1 cellular context compared by ENCODE assay signal in the genomic region with DNA sequence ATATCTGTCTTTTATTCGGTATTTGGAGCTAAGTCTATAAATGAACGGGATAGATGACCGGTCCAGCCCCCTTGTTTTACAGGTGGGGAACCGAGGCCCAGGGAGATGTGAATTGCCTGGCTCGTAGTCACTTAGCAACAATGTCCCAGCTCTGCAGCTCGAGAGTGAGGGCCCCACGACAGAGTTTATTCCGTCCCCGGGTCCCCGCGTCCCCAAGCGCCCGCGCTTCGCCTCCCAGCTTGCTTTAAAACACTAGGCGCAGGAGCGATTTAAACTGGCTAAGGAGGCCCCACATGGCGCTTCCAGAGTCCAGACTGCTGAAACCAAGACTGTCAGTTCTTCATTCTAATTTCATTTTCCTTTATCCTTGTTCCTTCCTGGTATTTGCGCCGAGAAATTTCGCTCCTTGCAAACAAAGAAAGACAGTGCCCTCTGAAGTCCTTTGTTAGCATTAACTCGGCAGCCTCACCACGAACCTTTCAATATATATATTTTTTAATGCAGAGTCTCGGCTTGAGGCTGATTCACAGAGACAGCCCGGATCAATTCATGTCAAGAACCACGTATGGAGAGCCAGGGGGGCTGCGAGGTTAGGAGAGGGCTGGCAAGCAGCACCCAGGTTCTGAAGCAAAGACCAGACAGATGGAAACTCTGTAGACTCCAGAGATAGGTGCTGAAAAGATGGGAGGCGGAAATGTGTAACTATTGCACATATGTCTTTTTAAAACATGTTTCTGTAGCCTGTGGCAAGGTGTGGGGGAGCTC.
TF ChIP-seq lines count a peak whose summit lies in the region.

No MANE protein-coding gene starts in this region.

TF ChIP-seq in GM12878, 131 proteins besides CTCF, POLR2A, EP300 and RAD21 (continued from another document):
- TF ChIP-seq, protein P1, sequence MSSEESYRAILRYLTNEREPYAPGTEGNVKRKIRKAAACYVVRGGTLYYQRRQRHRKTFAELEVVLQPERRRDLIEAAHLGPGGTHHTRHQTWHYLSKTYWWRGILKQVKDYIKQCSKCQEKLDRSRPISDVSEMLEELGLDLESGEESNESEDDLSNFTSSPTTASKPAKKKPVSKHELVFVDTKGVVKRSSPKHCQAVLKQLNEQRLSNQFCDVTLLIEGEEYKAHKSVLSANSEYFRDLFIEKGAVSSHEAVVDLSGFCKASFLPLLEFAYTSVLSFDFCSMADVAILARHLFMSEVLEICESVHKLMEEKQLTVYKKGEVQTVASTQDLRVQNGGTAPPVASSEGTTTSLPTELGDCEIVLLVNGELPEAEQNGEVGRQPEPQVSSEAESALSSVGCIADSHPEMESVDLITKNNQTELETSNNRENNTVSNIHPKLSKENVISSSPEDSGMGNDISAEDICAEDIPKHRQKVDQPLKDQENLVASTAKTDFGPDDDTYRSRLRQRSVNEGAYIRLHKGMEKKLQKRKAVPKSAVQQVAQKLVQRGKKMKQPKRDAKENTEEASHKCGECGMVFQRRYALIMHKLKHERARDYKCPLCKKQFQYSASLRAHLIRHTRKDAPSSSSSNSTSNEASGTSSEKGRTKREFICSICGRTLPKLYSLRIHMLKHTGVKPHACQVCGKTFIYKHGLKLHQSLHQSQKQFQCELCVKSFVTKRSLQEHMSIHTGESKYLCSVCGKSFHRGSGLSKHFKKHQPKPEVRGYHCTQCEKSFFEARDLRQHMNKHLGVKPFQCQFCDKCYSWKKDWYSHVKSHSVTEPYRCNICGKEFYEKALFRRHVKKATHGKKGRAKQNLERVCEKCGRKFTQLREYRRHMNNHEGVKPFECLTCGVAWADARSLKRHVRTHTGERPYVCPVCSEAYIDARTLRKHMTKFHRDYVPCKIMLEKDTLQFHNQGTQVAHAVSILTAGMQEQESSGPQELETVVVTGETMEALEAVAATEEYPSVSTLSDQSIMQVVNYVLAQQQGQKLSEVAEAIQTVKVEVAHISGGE (CRISPR knock-in tag; IDR thresholded peaks at IDR 0.05), result no peak
- TF ChIP-seq CHD1 (IDR thresholded peaks at IDR 0.05; ENCODE audit: low read depth, low read length) (no peak), EZH2 (IDR thresholded peaks at IDR 0.05; ENCODE audit: borderline replicate concordance, control insufficient read depth, low read depth, low read length) (no peak), JUNB (IDR thresholded peaks at IDR 0.05) (no peak), RAD51 (IDR thresholded peaks at IDR 0.05) (no peak), MEF2A (IDR thresholded peaks at IDR 0.05; ENCODE audit: insufficient read depth, low read depth, low read length) (0 out of 2 replicates have a peak, but pooled peaks have one; percentile 19), NR2C1 (IDR thresholded peaks at IDR 0.05) (no peak), RUNX3 (IDR thresholded peaks at IDR 0.05; ENCODE audit: low read length) (peak; percentile 29; the same call in 1 of the 2 replicates), FOXM1 (IDR thresholded peaks at IDR 0.05; ENCODE audit: low read depth, low read length) (peak; percentile 26; the same call in 1 of the 2 replicates), TCF3 (IDR thresholded peaks at IDR 0.05; ENCODE audit: borderline replicate concordance, insufficient read depth, low read depth, low read length) (no peak), ZNF207 (IDR thresholded peaks at IDR 0.05; ENCODE audit: borderline replicate concordance) (no peak), ZZZ3 (IDR thresholded peaks at IDR 0.05; ENCODE audit: control insufficient read depth, insufficient read length, low read depth) (no peak), BMI1 (IDR thresholded peaks at IDR 0.05; ENCODE audit: borderline replicate concordance) (no peak), TCF12 (IDR thresholded peaks at IDR 0.05; ENCODE audit: low read depth, low read length) (no peak), NR2F1 (conservative IDR thresholded peaks at IDR 0.05) (no peak), WRNIP1 (IDR thresholded peaks at IDR 0.05; ENCODE audit: borderline replicate concordance, low read depth, low read length) (no peak), LARP7 (IDR thresholded peaks at IDR 0.05) (no peak), FOS (IDR thresholded peaks at IDR 0.05; ENCODE audit: borderline replicate concordance, extremely low read depth, insufficient read length) (no peak), CEBPB (IDR thresholded peaks at IDR 0.05; ENCODE audit: borderline replicate concordance in 1 of 2, low read depth in 2 of 2, low read length in 2 of 2) (no peak)
- TF ChIP-seq, protein P2, sequence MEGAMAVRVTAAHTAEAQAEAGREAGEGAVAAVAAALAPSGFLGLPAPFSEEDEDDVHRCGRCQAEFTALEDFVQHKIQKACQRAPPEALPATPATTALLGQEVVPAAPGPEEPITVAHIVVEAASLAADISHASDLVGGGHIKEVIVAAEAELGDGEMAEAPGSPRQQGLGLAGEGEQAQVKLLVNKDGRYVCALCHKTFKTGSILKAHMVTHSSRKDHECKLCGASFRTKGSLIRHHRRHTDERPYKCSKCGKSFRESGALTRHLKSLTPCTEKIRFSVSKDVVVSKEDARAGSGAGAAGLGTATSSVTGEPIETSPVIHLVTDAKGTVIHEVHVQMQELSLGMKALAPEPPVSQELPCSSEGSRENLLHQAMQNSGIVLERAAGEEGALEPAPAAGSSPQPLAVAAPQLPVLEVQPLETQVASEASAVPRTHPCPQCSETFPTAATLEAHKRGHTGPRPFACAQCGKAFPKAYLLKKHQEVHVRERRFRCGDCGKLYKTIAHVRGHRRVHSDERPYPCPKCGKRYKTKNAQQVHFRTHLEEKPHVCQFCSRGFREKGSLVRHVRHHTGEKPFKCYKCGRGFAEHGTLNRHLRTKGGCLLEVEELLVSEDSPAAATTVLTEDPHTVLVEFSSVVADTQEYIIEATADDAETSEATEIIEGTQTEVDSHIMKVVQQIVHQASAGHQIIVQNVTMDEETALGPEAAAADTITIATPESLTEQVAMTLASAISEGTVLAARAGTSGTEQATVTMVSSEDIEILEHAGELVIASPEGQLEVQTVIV (IDR thresholded peaks at IDR 0.05; ENCODE audit: borderline replicate concordance, partially characterized antibody), result no peak
- TF ChIP-seq, protein P3, sequence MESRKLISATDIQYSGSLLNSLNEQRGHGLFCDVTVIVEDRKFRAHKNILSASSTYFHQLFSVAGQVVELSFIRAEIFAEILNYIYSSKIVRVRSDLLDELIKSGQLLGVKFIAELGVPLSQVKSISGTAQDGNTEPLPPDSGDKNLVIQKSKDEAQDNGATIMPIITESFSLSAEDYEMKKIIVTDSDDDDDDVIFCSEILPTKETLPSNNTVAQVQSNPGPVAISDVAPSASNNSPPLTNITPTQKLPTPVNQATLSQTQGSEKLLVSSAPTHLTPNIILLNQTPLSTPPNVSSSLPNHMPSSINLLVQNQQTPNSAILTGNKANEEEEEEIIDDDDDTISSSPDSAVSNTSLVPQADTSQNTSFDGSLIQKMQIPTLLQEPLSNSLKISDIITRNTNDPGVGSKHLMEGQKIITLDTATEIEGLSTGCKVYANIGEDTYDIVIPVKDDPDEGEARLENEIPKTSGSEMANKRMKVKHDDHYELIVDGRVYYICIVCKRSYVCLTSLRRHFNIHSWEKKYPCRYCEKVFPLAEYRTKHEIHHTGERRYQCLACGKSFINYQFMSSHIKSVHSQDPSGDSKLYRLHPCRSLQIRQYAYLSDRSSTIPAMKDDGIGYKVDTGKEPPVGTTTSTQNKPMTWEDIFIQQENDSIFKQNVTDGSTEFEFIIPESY (IDR thresholded peaks at IDR 0.05), result no peak
- TF ChIP-seq, protein P4, sequence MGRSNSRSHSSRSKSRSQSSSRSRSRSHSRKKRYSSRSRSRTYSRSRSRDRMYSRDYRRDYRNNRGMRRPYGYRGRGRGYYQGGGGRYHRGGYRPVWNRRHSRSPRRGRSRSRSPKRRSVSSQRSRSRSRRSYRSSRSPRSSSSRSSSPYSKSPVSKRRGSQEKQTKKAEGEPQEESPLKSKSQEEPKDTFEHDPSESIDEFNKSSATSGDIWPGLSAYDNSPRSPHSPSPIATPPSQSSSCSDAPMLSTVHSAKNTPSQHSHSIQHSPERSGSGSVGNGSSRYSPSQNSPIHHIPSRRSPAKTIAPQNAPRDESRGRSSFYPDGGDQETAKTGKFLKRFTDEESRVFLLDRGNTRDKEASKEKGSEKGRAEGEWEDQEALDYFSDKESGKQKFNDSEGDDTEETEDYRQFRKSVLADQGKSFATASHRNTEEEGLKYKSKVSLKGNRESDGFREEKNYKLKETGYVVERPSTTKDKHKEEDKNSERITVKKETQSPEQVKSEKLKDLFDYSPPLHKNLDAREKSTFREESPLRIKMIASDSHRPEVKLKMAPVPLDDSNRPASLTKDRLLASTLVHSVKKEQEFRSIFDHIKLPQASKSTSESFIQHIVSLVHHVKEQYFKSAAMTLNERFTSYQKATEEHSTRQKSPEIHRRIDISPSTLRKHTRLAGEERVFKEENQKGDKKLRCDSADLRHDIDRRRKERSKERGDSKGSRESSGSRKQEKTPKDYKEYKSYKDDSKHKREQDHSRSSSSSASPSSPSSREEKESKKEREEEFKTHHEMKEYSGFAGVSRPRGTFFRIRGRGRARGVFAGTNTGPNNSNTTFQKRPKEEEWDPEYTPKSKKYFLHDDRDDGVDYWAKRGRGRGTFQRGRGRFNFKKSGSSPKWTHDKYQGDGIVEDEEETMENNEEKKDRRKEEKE (IDR thresholded peaks at IDR 0.05), result no peak
- TF ChIP-seq, protein P5, sequence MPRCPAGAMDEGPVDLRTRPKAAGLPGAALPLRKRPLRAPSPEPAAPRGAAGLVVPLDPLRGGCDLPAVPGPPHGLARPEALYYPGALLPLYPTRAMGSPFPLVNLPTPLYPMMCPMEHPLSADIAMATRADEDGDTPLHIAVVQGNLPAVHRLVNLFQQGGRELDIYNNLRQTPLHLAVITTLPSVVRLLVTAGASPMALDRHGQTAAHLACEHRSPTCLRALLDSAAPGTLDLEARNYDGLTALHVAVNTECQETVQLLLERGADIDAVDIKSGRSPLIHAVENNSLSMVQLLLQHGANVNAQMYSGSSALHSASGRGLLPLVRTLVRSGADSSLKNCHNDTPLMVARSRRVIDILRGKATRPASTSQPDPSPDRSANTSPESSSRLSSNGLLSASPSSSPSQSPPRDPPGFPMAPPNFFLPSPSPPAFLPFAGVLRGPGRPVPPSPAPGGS (IDR thresholded peaks at IDR 0.05; ENCODE audit: borderline replicate concordance, insufficient read depth, low read depth, low read length, poor library complexity, severe bottlenecking), result no peak
- TF ChIP-seq, protein P6, sequence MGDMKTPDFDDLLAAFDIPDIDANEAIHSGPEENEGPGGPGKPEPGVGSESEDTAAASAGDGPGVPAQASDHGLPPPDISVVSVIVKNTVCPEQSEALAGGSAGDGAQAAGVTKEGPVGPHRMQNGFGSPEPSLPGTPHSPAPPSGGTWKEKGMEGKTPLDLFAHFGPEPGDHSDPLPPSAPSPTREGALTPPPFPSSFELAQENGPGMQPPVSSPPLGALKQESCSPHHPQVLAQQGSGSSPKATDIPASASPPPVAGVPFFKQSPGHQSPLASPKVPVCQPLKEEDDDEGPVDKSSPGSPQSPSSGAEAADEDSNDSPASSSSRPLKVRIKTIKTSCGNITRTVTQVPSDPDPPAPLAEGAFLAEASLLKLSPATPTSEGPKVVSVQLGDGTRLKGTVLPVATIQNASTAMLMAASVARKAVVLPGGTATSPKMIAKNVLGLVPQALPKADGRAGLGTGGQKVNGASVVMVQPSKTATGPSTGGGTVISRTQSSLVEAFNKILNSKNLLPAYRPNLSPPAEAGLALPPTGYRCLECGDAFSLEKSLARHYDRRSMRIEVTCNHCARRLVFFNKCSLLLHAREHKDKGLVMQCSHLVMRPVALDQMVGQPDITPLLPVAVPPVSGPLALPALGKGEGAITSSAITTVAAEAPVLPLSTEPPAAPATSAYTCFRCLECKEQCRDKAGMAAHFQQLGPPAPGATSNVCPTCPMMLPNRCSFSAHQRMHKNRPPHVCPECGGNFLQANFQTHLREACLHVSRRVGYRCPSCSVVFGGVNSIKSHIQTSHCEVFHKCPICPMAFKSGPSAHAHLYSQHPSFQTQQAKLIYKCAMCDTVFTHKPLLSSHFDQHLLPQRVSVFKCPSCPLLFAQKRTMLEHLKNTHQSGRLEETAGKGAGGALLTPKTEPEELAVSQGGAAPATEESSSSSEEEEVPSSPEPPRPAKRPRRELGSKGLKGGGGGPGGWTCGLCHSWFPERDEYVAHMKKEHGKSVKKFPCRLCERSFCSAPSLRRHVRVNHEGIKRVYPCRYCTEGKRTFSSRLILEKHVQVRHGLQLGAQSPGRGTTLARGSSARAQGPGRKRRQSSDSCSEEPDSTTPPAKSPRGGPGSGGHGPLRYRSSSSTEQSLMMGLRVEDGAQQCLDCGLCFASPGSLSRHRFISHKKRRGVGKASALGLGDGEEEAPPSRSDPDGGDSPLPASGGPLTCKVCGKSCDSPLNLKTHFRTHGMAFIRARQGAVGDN (IDR thresholded peaks at IDR 0.05), result no peak
- TF ChIP-seq, protein P7, sequence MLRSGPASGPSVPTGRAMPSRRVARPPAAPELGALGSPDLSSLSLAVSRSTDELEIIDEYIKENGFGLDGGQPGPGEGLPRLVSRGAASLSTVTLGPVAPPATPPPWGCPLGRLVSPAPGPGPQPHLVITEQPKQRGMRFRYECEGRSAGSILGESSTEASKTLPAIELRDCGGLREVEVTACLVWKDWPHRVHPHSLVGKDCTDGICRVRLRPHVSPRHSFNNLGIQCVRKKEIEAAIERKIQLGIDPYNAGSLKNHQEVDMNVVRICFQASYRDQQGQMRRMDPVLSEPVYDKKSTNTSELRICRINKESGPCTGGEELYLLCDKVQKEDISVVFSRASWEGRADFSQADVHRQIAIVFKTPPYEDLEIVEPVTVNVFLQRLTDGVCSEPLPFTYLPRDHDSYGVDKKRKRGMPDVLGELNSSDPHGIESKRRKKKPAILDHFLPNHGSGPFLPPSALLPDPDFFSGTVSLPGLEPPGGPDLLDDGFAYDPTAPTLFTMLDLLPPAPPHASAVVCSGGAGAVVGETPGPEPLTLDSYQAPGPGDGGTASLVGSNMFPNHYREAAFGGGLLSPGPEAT (IDR thresholded peaks at IDR 0.05; ENCODE audit: low read depth), result peak; percentile 65; the same call in 1 of the 2 replicates
- TF ChIP-seq, protein P8, sequence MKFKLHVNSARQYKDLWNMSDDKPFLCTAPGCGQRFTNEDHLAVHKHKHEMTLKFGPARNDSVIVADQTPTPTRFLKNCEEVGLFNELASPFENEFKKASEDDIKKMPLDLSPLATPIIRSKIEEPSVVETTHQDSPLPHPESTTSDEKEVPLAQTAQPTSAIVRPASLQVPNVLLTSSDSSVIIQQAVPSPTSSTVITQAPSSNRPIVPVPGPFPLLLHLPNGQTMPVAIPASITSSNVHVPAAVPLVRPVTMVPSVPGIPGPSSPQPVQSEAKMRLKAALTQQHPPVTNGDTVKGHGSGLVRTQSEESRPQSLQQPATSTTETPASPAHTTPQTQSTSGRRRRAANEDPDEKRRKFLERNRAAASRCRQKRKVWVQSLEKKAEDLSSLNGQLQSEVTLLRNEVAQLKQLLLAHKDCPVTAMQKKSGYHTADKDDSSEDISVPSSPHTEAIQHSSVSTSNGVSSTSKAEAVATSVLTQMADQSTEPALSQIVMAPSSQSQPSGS (IDR thresholded peaks at IDR 0.05; ENCODE audit: low read length), result no peak
- TF ChIP-seq, protein P9, sequence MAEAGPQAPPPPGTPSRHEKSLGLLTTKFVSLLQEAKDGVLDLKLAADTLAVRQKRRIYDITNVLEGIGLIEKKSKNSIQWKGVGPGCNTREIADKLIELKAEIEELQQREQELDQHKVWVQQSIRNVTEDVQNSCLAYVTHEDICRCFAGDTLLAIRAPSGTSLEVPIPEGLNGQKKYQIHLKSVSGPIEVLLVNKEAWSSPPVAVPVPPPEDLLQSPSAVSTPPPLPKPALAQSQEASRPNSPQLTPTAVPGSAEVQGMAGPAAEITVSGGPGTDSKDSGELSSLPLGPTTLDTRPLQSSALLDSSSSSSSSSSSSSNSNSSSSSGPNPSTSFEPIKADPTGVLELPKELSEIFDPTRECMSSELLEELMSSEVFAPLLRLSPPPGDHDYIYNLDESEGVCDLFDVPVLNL (IDR thresholded peaks at IDR 0.05; ENCODE audit: low read depth, low read length), result no peak
